Comparison of ENCODE assay signal across 15 cellular contexts in the genomic region with DNA sequence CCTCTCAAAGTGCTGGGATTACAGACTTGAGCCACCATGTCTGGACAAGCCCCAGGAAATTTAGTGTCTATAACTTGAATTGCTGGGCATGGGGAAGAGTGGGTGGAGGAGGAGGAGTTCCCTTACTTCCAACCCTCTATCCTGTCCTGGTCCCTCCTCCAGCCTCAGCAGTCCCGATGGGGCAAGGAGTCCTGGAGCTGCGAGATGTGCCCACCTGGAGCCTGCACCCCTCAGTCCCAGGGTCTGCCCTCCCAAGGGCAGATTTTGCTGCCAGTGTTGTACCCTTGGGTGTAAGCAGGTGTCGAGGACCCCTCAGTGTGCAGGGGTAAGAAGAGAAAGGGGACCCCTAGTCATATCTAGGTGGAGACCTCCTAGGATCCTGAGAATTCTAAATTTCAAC. TPM values are rescaled to one million over a fixed set of nuclear protein-coding genes. Genes with fewer than 3 reads are reported as not detected.
DNase-seq lines count a peak whose midpoint lies in the region; ATAC-seq and TF ChIP-seq lines count a peak whose summit lies in the region.
"Had no signal": no experiment of that assay in that cellular context is flagged by ENCODE, and none has a peak within 500 bp of the region (broad histone marks: within the 10 kb centered on the region; RNA-seq: fewer than 3 reads in every experiment).

No MANE protein-coding gene starts in this region.

- no peak overlapping the region for H3K4me3 Mint-ChIP-seq in activated CD4-positive, alpha-beta T cell treated with anti-CD3 and anti-CD28 coated beads, Interleukin-2, amount 10 ng/mL, durations not matched to agents 7 days and 5 days
- peak overlapping the region; percentile 17 to 97 (median 33) for H3K4me3 Mint-ChIP-seq in immature natural killer cell
- no peak overlapping the region for H3K4me3 Mint-ChIP-seq in stimulated activated effector memory CD8-positive, alpha-beta T cell treated with anti-CD3 and anti-CD28 coated beads, Interleukin-12 subunit alpha, Interleukin-12 subunit beta, amount 100 ng/mL, for 72 hours

- no peaks in the 10 kb centered on the region for H3K9me3 Mint-ChIP-seq in activated CD4-positive, alpha-beta T cell treated with anti-CD3 and anti-CD28 coated beads, Interleukin-2, amount 10 ng/mL, durations not matched to agents 7 days and 5 days
- no peaks in the 10 kb centered on the region for H3K9me3 Mint-ChIP-seq in immature natural killer cell
- H3K9me3 Mint-ChIP-seq in stimulated activated effector memory CD8-positive, alpha-beta T cell treated with anti-CD3 and anti-CD28 coated beads, Interleukin-12 subunit alpha, Interleukin-12 subunit beta, amount 100 ng/mL, for 72 hours: no peaks in the 10 kb centered on the region

- CTCF ChIA-PET in activated CD4-positive, alpha-beta T cell treated with anti-CD3 and anti-CD28 coated beads, Interleukin-2, amount 10 ng/mL, durations not matched to agents 7 days and 5 days (lab: Charles Lee): no interaction called here

- ATAC-seq in stimulated activated effector memory CD8-positive, alpha-beta T cell treated with anti-CD3 and anti-CD28 coated beads, Interleukin-12 subunit alpha, Interleukin-12 subunit beta, amount 100 ng/mL, for 72 hours: no peak
- ATAC-seq in HG02852 (IDR thresholded peaks at IDR 0.05; ENCODE audit: unreplicated experiment): no peak
- ATAC-seq: Panc1 had no signal

- no peak for DNase-seq in activated CD4-positive, alpha-beta T cell treated with anti-CD3 and anti-CD28 coated beads, Interleukin-2, amount 10 ng/mL, durations not matched to agents 7 days and 5 days
- DNase-seq in activated CD4-positive, alpha-beta T cell treated with anti-CD3 and anti-CD28 coated beads for 4 hours: no peak
- DNase-seq in NB4 (ENCODE audit: low read depth) (no peak), immature natural killer cell (no peak), NCI-H1105 (lab: John Stamatoyannopoulos, UW) (no peak), cerebellar nuclear complex (lab: John Stamatoyannopoulos, UW) (no peak)
- no peak for DNase-seq in stimulated activated effector memory CD8-positive, alpha-beta T cell treated with anti-CD3 and anti-CD28 coated beads, Interleukin-12 subunit alpha, Interleukin-12 subunit beta, amount 100 ng/mL, for 72 hours (ENCODE audit: low spot score in 2 of 2)
- DNase-seq: activated CD4-positive, CD25-positive, alpha-beta regulatory T cell treated with anti-CD3 and anti-CD28 coated beads, Interleukin-2, amount 50 U/mL, for 72 hours; activated T-cell treated with anti-CD3 and anti-CD28 coated beads, Interleukin-2, amount 50 U/mL, for 48 hours; midbrain; NCI-H510A; SW 1271 had no signal

- H3K27ac Mint-ChIP-seq in activated CD4-positive, alpha-beta T cell treated with anti-CD3 and anti-CD28 coated beads, Interleukin-2, amount 10 ng/mL, durations not matched to agents 7 days and 5 days: peak overlapping the region; percentile 62
- peak overlapping the region in 2 of 6 donors; percentile 51 to 59 for H3K27ac Mint-ChIP-seq in immature natural killer cell
- H3K27ac Mint-ChIP-seq in stimulated activated effector memory CD8-positive, alpha-beta T cell treated with anti-CD3 and anti-CD28 coated beads, Interleukin-12 subunit alpha, Interleukin-12 subunit beta, amount 100 ng/mL, for 72 hours: peak overlapping the region; percentile 67
- H3K27ac Mint-ChIP-seq: progenitor cell of endocrine pancreas had no signal

- peak overlapping the region; percentile 94 for H3K4me3 ChIP-seq in NB4 (ENCODE audit: low read depth, low read length)

- POLR2A ChIA-PET in activated CD4-positive, alpha-beta T cell treated with anti-CD3 and anti-CD28 coated beads, Interleukin-2, amount 10 ng/mL, durations not matched to agents 7 days and 5 days (lab: Charles Lee): no interaction called here

- H3K36me3 Mint-ChIP-seq in activated CD4-positive, alpha-beta T cell treated with anti-CD3 and anti-CD28 coated beads, Interleukin-2, amount 10 ng/mL, durations not matched to agents 7 days and 5 days (ENCODE audit: low read depth): peaks cover 38% of the 10 kb centered on the region
- peaks cover 8 to 16% (median 12%) of the 10 kb centered on the region in 3 donors for H3K36me3 Mint-ChIP-seq in immature natural killer cell
- H3K36me3 Mint-ChIP-seq in stimulated activated effector memory CD8-positive, alpha-beta T cell treated with anti-CD3 and anti-CD28 coated beads, Interleukin-12 subunit alpha, Interleukin-12 subunit beta, amount 100 ng/mL, for 72 hours: peaks cover 27% of the 10 kb centered on the region

- peaks cover 55% of the 10 kb centered on the region for H3K4me1 Mint-ChIP-seq in activated CD4-positive, alpha-beta T cell treated with anti-CD3 and anti-CD28 coated beads, Interleukin-2, amount 10 ng/mL, durations not matched to agents 7 days and 5 days
- peaks cover 56 to 72% of the 10 kb centered on the region in 2 donors for H3K4me1 Mint-ChIP-seq in immature natural killer cell
- H3K4me1 Mint-ChIP-seq in stimulated activated effector memory CD8-positive, alpha-beta T cell treated with anti-CD3 and anti-CD28 coated beads, Interleukin-12 subunit alpha, Interleukin-12 subunit beta, amount 100 ng/mL, for 72 hours: peaks cover 50% of the 10 kb centered on the region

- no peak for TF ChIP-seq POLR2A in NB4 (IDR thresholded peaks at IDR 0.05; ENCODE audit: extremely low read depth, insufficient read length)

- no peaks in the 10 kb centered on the region for H3K27me3 Mint-ChIP-seq in activated CD4-positive, alpha-beta T cell treated with anti-CD3 and anti-CD28 coated beads, Interleukin-2, amount 10 ng/mL, durations not matched to agents 7 days and 5 days
- peaks cover 0 to 2% (median 2%) of the 10 kb centered on the region in 3 donors for H3K27me3 Mint-ChIP-seq in immature natural killer cell (ENCODE audit: low read depth in 3 of 3)
- H3K27me3 Mint-ChIP-seq: progenitor cell of endocrine pancreas had no signal

- TF ChIP-seq CTCF in NB4 (IDR thresholded peaks at IDR 0.05; ENCODE audit: low read depth, low read length): no peak

RNA-seq across cellular contexts. Expression of a gene that starts 2.8 kb away (rescaled TPM):
- total RNA-seq in activated CD4-positive, alpha-beta T cell treated with anti-CD3 and anti-CD28 coated beads, Interleukin-2, amount 10 ng/mL, durations not matched to agents 7 days and 5 days: 100 to 1,000 TPM; 131 to 149 TPM
- polyA plus RNA-seq in immature natural killer cell: 100 to 1,000 TPM; 457 to 687 (median 617) TPM

RNA-seq across cellular contexts. Expression of a gene that starts 4.0 kb away (rescaled TPM):
- total RNA-seq in activated CD4-positive, alpha-beta T cell treated with anti-CD3 and anti-CD28 coated beads, Interleukin-2, amount 10 ng/mL, durations not matched to agents 7 days and 5 days: 10 to 100 TPM; 61.5 to 67.4 TPM
- polyA plus RNA-seq in immature natural killer cell: 100 to 1,000 TPM; 154 to 219 (median 201) TPM

RNA-seq across cellular contexts. Expression of a gene that starts 15.3 kb away (rescaled TPM):
- total RNA-seq in activated CD4-positive, alpha-beta T cell treated with anti-CD3 and anti-CD28 coated beads, Interleukin-2, amount 10 ng/mL, durations not matched to agents 7 days and 5 days: 100 to 1,000 TPM in 1 of 2 experiments, 10 to 100 TPM in 1; 89.7 to 106 TPM
- polyA plus RNA-seq in immature natural killer cell: 100 to 1,000 TPM; 224 to 326 (median 256) TPM

RNA-seq across cellular contexts. Expression of a gene that starts 18.9 kb away (rescaled TPM):
- 10 to 100 TPM; 20.8 to 22.8 TPM for total RNA-seq in activated CD4-positive, alpha-beta T cell treated with anti-CD3 and anti-CD28 coated beads, Interleukin-2, amount 10 ng/mL, durations not matched to agents 7 days and 5 days
- polyA plus RNA-seq in immature natural killer cell: 10 to 100 TPM; 11.4 to 31.7 (median 21.0) TPM

RNA-seq across cellular contexts. Expression of a gene that starts 22.3 kb away (rescaled TPM):
- 1 to 10 TPM; 1.5 to 1.7 TPM for total RNA-seq in activated CD4-positive, alpha-beta T cell treated with anti-CD3 and anti-CD28 coated beads, Interleukin-2, amount 10 ng/mL, durations not matched to agents 7 days and 5 days
- polyA plus RNA-seq in immature natural killer cell: 10 to 100 TPM; 12.0 to 27.8 (median 14.8) TPM

Comparison
In these comparisons a context has a peak if more than half of its experiments do, and no peak if none do; other contexts are left out.
1. H3K4me3 Mint-ChIP-seq: peak in immature natural killer cell (5 of 5); none in activated CD4-positive, alpha-beta T cell treated with anti-CD3 and anti-CD28 coated beads, Interleukin-2, amount 10 ng/mL, durations not matched to agents 7 days and 5 days (single experiment) and stimulated activated effector memory CD8-positive, alpha-beta T cell treated with anti-CD3 and anti-CD28 coated beads, Interleukin-12 subunit alpha, Interleukin-12 subunit beta, amount 100 ng/mL, for 72 hours (single experiment).